Comparison of ENCODE assay signal across 23 cellular contexts in the genomic region with DNA sequence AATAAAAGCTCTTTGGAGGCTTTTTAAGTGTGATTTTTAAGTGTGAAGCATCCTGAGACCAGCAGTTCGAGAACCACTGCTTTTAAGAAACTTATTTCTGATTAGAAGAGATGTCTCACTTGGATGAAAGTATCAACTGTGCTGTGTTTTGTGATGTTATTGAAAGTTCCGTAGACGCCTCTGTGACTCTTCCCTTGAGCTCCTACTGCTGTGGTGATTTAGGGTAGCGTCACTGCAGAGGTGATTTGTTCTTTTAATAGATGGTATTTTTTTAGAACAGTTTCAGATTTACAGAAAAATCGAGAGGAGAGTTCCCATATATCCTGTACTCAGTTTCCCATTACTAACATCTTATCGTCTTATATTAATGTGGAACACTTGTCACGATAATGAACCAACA. TPM values are rescaled to one million over a fixed set of nuclear protein-coding genes. Genes with fewer than 3 reads are reported as not detected.
DNase-seq lines count a peak whose midpoint lies in the region; ATAC-seq, FAIRE-seq and TF ChIP-seq lines count a peak whose summit lies in the region.
"Had no signal": no experiment of that assay in that cellular context is flagged by ENCODE, and none has a peak within 500 bp of the region (broad histone marks: within the 10 kb centered on the region; RNA-seq: fewer than 3 reads in every experiment).

No MANE protein-coding gene starts in this region.

- no peak overlapping the region for H3K4me3 ChIP-seq in coronary artery
- H3K4me3 ChIP-seq: BLaER1 had no signal

- no peak for TF ChIP-seq CTCF in coronary artery (IDR thresholded peaks at IDR 0.05)

- peak; percentile 9 for FAIRE-seq in GM18507 (lab: Jason Lieb, UNC)
- FAIRE-seq: A204.1, D721Med, G401.6, GM12891, GM19239 had no signal

- no peak overlapping the region for H3K4me3 Mint-ChIP-seq in stimulated activated naive B cell treated with anti-CD40 and anti-IgM and Interleukin-4, amounts not matched to agents 10 μg/mL and 1 μg/mL and 100 μg/mL, for 72 hours
- H3K4me3 Mint-ChIP-seq: CD14-positive monocyte; CD4-positive, alpha-beta memory T cell; CD4-positive, CD25-positive, alpha-beta regulatory T cell had no signal

- no peaks in the 10 kb centered on the region for H3K27me3 Mint-ChIP-seq in stimulated activated naive B cell treated with anti-CD40 and anti-IgM and Interleukin-4, amounts not matched to agents 10 μg/mL and 1 μg/mL and 100 μg/mL, for 72 hours
- H3K27me3 Mint-ChIP-seq: CD4-positive, alpha-beta memory T cell; CD4-positive, CD25-positive, alpha-beta regulatory T cell had no signal

- H3K9me3 Mint-ChIP-seq in stimulated activated naive B cell treated with anti-CD40 and anti-IgM and Interleukin-4, amounts not matched to agents 10 μg/mL and 1 μg/mL and 100 μg/mL, for 72 hours, result no peaks in the 10 kb centered on the region
- H3K9me3 Mint-ChIP-seq: CD14-positive monocyte; CD4-positive, alpha-beta memory T cell; CD4-positive, CD25-positive, alpha-beta regulatory T cell had no signal

- intact Hi-C loops in posterior vena cava (cut with DNase I), result no loop called here

- peaks cover 0 to 5% of the 10 kb centered on the region in 2 donors for H3K4me1 Mint-ChIP-seq in stimulated activated naive B cell treated with anti-CD40 and anti-IgM and Interleukin-4, amounts not matched to agents 10 μg/mL and 1 μg/mL and 100 μg/mL, for 72 hours
- H3K4me1 Mint-ChIP-seq: CD14-positive monocyte; CD4-positive, alpha-beta memory T cell had no signal

- no peak for ATAC-seq in stimulated activated naive B cell treated with anti-CD40 and anti-IgM and Interleukin-4, amounts not matched to agents 10 μg/mL and 1 μg/mL and 100 μg/mL, for 72 hours (replicated peaks)
- no peak for ATAC-seq in GM18517 (IDR thresholded peaks at IDR 0.05; ENCODE audit: unreplicated experiment)

- peaks cover 60 to 79% of the 10 kb centered on the region in 2 donors for H3K36me3 Mint-ChIP-seq in stimulated activated naive B cell treated with anti-CD40 and anti-IgM and Interleukin-4, amounts not matched to agents 10 μg/mL and 1 μg/mL and 100 μg/mL, for 72 hours

- H3K27ac Mint-ChIP-seq in stimulated activated naive B cell treated with anti-CD40 and anti-IgM and Interleukin-4, amounts not matched to agents 10 μg/mL and 1 μg/mL and 100 μg/mL, for 72 hours, result peak overlapping the region; percentile 42
- H3K27ac Mint-ChIP-seq: CD14-positive monocyte; CD4-positive, alpha-beta memory T cell had no signal

- no peak for DNase-seq in GM18507 (ENCODE audit: extremely low spot score, insufficient read length, low read depth)
- peak; percentile 1 for DNase-seq in posterior vena cava (ENCODE audit: low spot score)
- no peak for DNase-seq in stimulated activated naive B cell treated with anti-CD40 and anti-IgM and Interleukin-4, amounts not matched to agents 10 μg/mL and 1 μg/mL and 100 μg/mL, for 72 hours
- DNase-seq in coronary artery (ENCODE audit: low spot score), result no peak
- no peak for DNase-seq in stimulated activated CD8-positive, alpha-beta memory T cell treated with anti-CD3 and anti-CD28 coated beads, Interleukin-4, amount 100 ng/mL, for 48 hours
- DNase-seq: 8988T; ACHN; BE2C; C1 segment of cervical spinal cord; Caco-2; Calu3; CD4-positive, alpha-beta memory T cell; CD4-positive, CD25-positive, alpha-beta regulatory T cell; DMS79 treated with DMSO at 0.1 percent for 48 hours; GF-D8 had no signal

- H3K27ac ChIP-seq in coronary artery, result no peak overlapping the region
- H3K27ac ChIP-seq: BLaER1 had no signal

RNA-seq across cellular contexts. Expression of a gene that starts 29.5 kb away (rescaled TPM):
- total RNA-seq in posterior vena cava, result 10 to 100 TPM; 75.1 to 78.6 TPM

RNA-seq across cellular contexts. Expression of a gene that starts 29.9 kb away (rescaled TPM):
- 1 to 10 TPM; 3.6 to 4.5 TPM for total RNA-seq in posterior vena cava

RNA-seq across cellular contexts. Expression of a gene that starts 57.8 kb away (rescaled TPM):
- 10 to 100 TPM; 16.9 to 20.9 TPM for total RNA-seq in posterior vena cava
